Comparison of ENCODE assay signal across 1 cellular context in the genomic region with DNA sequence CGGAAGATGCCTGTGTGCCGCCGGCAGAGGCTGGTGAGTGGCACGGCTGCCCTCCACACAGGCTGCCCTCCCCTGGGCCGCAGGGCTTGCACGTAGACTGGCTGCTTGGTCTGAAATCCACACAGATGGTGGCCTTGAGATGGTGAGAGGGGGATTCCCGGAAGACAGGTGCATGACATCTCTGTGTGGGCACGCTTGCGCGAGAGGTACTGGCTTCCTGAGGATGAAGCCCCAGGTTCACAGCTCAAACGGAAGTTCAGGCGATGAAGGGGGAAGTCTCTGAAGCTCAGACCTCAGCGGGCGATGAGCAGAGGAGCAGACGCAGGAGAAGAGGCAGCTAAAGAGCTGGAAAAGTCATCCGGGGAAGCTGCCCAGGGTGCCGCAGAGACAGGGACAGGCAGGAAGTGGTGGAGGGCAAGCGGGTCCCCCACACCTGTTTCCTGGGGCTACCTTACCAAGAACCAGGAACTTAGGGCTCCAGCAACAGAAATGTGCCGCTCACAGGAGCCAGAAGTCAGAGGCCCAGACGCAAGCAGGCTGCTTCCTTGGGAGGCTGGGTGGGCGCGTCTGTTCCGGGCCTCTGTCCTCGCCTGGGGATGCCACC.
TF ChIP-seq lines count a peak whose summit lies in the region.

No MANE protein-coding gene starts in this region.

TF ChIP-seq in WTC11, 78 proteins besides CTCF, POLR2A, EP300 and RAD21 (continued from another document):
- TF ChIP-seq, protein P1, sequence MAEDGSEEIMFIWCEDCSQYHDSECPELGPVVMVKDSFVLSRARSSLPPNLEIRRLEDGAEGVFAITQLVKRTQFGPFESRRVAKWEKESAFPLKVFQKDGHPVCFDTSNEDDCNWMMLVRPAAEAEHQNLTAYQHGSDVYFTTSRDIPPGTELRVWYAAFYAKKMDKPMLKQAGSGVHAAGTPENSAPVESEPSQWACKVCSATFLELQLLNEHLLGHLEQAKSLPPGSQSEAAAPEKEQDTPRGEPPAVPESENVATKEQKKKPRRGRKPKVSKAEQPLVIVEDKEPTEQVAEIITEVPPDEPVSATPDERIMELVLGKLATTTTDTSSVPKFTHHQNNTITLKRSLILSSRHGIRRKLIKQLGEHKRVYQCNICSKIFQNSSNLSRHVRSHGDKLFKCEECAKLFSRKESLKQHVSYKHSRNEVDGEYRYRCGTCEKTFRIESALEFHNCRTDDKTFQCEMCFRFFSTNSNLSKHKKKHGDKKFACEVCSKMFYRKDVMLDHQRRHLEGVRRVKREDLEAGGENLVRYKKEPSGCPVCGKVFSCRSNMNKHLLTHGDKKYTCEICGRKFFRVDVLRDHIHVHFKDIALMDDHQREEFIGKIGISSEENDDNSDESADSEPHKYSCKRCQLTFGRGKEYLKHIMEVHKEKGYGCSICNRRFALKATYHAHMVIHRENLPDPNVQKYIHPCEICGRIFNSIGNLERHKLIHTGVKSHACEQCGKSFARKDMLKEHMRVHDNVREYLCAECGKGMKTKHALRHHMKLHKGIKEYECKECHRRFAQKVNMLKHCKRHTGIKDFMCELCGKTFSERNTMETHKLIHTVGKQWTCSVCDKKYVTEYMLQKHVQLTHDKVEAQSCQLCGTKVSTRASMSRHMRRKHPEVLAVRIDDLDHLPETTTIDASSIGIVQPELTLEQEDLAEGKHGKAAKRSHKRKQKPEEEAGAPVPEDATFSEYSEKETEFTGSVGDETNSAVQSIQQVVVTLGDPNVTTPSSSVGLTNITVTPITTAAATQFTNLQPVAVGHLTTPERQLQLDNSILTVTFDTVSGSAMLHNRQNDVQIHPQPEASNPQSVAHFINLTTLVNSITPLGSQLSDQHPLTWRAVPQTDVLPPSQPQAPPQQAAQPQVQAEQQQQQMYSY (CRISPR knock-in tag; IDR thresholded peaks at IDR 0.05): no peak
- TF ChIP-seq, protein P2, sequence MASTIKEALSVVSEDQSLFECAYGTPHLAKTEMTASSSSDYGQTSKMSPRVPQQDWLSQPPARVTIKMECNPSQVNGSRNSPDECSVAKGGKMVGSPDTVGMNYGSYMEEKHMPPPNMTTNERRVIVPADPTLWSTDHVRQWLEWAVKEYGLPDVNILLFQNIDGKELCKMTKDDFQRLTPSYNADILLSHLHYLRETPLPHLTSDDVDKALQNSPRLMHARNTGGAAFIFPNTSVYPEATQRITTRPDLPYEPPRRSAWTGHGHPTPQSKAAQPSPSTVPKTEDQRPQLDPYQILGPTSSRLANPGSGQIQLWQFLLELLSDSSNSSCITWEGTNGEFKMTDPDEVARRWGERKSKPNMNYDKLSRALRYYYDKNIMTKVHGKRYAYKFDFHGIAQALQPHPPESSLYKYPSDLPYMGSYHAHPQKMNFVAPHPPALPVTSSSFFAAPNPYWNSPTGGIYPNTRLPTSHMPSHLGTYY (CRISPR knock-in tag; IDR thresholded peaks at IDR 0.05): no peak
- TF ChIP-seq, protein P3, sequence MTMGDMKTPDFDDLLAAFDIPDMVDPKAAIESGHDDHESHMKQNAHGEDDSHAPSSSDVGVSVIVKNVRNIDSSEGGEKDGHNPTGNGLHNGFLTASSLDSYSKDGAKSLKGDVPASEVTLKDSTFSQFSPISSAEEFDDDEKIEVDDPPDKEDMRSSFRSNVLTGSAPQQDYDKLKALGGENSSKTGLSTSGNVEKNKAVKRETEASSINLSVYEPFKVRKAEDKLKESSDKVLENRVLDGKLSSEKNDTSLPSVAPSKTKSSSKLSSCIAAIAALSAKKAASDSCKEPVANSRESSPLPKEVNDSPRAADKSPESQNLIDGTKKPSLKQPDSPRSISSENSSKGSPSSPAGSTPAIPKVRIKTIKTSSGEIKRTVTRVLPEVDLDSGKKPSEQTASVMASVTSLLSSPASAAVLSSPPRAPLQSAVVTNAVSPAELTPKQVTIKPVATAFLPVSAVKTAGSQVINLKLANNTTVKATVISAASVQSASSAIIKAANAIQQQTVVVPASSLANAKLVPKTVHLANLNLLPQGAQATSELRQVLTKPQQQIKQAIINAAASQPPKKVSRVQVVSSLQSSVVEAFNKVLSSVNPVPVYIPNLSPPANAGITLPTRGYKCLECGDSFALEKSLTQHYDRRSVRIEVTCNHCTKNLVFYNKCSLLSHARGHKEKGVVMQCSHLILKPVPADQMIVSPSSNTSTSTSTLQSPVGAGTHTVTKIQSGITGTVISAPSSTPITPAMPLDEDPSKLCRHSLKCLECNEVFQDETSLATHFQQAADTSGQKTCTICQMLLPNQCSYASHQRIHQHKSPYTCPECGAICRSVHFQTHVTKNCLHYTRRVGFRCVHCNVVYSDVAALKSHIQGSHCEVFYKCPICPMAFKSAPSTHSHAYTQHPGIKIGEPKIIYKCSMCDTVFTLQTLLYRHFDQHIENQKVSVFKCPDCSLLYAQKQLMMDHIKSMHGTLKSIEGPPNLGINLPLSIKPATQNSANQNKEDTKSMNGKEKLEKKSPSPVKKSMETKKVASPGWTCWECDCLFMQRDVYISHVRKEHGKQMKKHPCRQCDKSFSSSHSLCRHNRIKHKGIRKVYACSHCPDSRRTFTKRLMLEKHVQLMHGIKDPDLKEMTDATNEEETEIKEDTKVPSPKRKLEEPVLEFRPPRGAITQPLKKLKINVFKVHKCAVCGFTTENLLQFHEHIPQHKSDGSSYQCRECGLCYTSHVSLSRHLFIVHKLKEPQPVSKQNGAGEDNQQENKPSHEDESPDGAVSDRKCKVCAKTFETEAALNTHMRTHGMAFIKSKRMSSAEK (CRISPR knock-in tag; IDR thresholded peaks at IDR 0.05; ENCODE audit: borderline replicate concordance): no peak
- TF ChIP-seq NFATC4 (CRISPR knock-in tag; IDR thresholded peaks at IDR 0.05) (no peak), TEAD4 (CRISPR knock-in tag; IDR thresholded peaks at IDR 0.05) (no peak), JAZF1 (CRISPR knock-in tag; IDR thresholded peaks at IDR 0.05) (no peak), FOXP1 (CRISPR knock-in tag; IDR thresholded peaks at IDR 0.05; ENCODE audit: borderline replicate concordance) (no peak), JUN (CRISPR knock-in tag; IDR thresholded peaks at IDR 0.05) (no peak), NR3C1 (CRISPR knock-in tag; conservative IDR thresholded peaks at IDR 0.05; ENCODE audit: low read depth) (no peak)
- TF ChIP-seq, protein P4, sequence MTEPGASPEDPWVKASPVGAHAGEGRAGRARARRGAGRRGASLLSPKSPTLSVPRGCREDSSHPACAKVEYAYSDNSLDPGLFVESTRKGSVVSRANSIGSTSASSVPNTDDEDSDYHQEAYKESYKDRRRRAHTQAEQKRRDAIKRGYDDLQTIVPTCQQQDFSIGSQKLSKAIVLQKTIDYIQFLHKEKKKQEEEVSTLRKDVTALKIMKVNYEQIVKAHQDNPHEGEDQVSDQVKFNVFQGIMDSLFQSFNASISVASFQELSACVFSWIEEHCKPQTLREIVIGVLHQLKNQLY (CRISPR knock-in tag; IDR thresholded peaks at IDR 0.05): no peak
- TF ChIP-seq, protein P5, sequence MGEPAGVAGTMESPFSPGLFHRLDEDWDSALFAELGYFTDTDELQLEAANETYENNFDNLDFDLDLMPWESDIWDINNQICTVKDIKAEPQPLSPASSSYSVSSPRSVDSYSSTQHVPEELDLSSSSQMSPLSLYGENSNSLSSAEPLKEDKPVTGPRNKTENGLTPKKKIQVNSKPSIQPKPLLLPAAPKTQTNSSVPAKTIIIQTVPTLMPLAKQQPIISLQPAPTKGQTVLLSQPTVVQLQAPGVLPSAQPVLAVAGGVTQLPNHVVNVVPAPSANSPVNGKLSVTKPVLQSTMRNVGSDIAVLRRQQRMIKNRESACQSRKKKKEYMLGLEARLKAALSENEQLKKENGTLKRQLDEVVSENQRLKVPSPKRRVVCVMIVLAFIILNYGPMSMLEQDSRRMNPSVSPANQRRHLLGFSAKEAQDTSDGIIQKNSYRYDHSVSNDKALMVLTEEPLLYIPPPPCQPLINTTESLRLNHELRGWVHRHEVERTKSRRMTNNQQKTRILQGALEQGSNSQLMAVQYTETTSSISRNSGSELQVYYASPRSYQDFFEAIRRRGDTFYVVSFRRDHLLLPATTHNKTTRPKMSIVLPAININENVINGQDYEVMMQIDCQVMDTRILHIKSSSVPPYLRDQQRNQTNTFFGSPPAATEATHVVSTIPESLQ (CRISPR knock-in tag; IDR thresholded peaks at IDR 0.05): no peak
- TF ChIP-seq, protein P6, sequence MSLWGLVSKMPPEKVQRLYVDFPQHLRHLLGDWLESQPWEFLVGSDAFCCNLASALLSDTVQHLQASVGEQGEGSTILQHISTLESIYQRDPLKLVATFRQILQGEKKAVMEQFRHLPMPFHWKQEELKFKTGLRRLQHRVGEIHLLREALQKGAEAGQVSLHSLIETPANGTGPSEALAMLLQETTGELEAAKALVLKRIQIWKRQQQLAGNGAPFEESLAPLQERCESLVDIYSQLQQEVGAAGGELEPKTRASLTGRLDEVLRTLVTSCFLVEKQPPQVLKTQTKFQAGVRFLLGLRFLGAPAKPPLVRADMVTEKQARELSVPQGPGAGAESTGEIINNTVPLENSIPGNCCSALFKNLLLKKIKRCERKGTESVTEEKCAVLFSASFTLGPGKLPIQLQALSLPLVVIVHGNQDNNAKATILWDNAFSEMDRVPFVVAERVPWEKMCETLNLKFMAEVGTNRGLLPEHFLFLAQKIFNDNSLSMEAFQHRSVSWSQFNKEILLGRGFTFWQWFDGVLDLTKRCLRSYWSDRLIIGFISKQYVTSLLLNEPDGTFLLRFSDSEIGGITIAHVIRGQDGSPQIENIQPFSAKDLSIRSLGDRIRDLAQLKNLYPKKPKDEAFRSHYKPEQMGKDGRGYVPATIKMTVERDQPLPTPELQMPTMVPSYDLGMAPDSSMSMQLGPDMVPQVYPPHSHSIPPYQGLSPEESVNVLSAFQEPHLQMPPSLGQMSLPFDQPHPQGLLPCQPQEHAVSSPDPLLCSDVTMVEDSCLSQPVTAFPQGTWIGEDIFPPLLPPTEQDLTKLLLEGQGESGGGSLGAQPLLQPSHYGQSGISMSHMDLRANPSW (CRISPR knock-in tag; conservative IDR thresholded peaks at IDR 0.05; ENCODE audit: low read depth): no peak
